8 cellular contexts compared by ENCODE assay signal in genomic region chr18:62717059-62717849, GRCh38.
DNase-seq lines count a peak whose midpoint lies in the region; ATAC-seq and TF ChIP-seq lines count a peak whose summit lies in the region.

No MANE protein-coding gene starts in this region.

- ATAC-seq in HG02610 (IDR thresholded peaks at IDR 0.05; ENCODE audit: unreplicated experiment) (no peak), GM19463 (IDR thresholded peaks at IDR 0.05; ENCODE audit: unreplicated experiment) (no peak)

- TF ChIP-seq CTCF in GM10266 (IDR thresholded peaks at IDR 0.05; ENCODE audit: control insufficient read depth, insufficient read depth, low read depth, missing control alignments): no peak
- no peak for TF ChIP-seq CTCF in VCaP (conservative IDR thresholded peaks at IDR 0.05)

- DNase-seq in GM10266 (ENCODE audit: extremely low spot score) (peak; percentile 32), NCI-H1417 (lab: John Stamatoyannopoulos, UW) (peak; percentile 58 to 94 (median 86)), caudate nucleus (lab: John Stamatoyannopoulos, UW) (peak in 36 of 61 donors; percentile 3 to 71 (median 48))
- peak; percentile 17 for DNase-seq in stimulated activated CD4-positive, alpha-beta T cell treated with anti-CD3 and anti-CD28 coated beads, Interleukin-2, amount 100 ng/mL, for 4 hours (ENCODE audit: low read depth)

- no peaks in the 10 kb centered on the region for H3K27me3 ChIP-seq in layer of hippocampus (ENCODE audit: control insufficient read depth, insufficient read depth, low read length)

- H3K27ac ChIP-seq in VCaP (peak overlapping the region; percentile 90), caudate nucleus (ENCODE audit: low read depth, low read length) (peak overlapping the region; percentile 89), layer of hippocampus (ENCODE audit: low read depth, low read length) (peak overlapping the region; percentile 88)

Comparison
In these comparisons a context has a peak if more than half of its experiments do, and no peak if none do; other contexts are left out.
1. DNase-seq: peak in every context shown above with its lines; median percentile 86 in NCI-H1417; 48 in caudate nucleus; 32 in GM10266; 17 in stimulated activated CD4-positive, alpha-beta T cell treated with anti-CD3 and anti-CD28 coated beads, Interleukin-2, amount 100 ng/mL, for 4 hours.